In the genomic region with DNA sequence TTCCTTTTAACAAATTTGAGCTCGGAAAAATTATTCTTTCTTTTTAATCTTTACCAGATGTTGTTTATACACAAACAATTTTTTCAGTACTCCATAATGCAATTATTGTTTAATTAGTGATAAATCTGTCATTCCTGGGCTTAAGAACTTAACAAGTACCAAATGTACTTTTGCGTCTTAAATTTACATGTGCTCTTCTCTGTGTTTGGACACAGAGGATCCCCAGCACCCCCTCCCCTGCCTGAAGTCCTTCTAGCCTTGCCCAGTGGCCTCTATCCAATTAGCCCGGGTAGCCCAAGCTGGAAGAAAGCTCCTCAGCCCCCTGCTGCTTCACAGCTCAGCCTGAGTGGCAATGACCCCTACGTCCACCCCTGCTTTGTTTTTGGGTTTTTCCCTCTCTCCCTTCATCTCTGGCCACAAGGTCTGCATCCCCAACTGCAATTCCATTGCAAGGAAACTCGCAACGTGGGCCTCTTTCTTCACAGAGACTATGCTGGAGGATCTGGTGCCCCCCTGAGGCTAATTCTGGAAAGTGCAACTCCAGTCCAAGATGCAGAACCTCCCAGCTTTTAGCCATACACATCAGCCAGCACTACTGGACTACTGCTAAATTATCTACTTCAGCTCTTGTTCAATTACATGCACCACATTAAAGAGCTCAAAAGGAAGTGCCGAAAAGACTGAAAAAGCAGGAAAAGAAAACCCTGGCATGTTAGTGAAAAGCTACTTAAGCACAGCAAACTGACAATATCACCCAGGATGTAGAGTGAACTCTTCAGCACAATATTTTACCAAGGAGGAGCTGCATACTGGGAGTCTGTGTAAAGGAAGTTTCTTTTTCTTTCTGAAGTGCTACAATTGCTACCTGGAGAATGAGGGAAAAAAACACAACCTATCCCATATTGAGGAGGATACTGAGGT, we compare ENCODE assay signal across 8 cellular contexts.
A peak's percentile ranks its signal among the peaks of the same experiment; 100 is the strongest.
DNase-seq lines count a peak whose midpoint lies in the region; ATAC-seq and TF ChIP-seq lines count a peak whose summit lies in the region.

No MANE protein-coding gene starts in this region.

- peak overlapping the region; percentile 17; the same call in 1 of the 2 replicates for H3K9ac ChIP-seq in iPS-20b (ENCODE audit: low read depth, low read length)

- H3K27ac Mint-ChIP-seq in activated T-helper 17 cell treated with anti-CD3 and anti-CD28 coated beads, Interleukin-2, amount 50 U/mL, for 72 hours: no peak overlapping the region

- H3K36me3 Mint-ChIP-seq in activated T-helper 17 cell treated with anti-CD3 and anti-CD28 coated beads, Interleukin-2, amount 50 U/mL, for 72 hours (ENCODE audit: low read depth): no peaks in the 10 kb centered on the region

- no peaks in the 10 kb centered on the region for H3K4me1 Mint-ChIP-seq in activated T-helper 17 cell treated with anti-CD3 and anti-CD28 coated beads, Interleukin-2, amount 50 U/mL, for 72 hours

- H3K27me3 Mint-ChIP-seq in activated T-helper 17 cell treated with anti-CD3 and anti-CD28 coated beads, Interleukin-2, amount 50 U/mL, for 72 hours: no peaks in the 10 kb centered on the region

- TF ChIP-seq CTCF in GM12864 (IDR thresholded peaks at IDR 0.05; ENCODE audit: low read depth, low read length, missing control alignments): peak; percentile 78
- peak; percentile 43 to 89 (median 81) for TF ChIP-seq CTCF in body of pancreas (IDR thresholded peaks at IDR 0.05)

- ATAC-seq in body of pancreas: peak; percentile 72
- no peak for ATAC-seq in GM18873 (IDR thresholded peaks at IDR 0.05; ENCODE audit: low FRiP score, unreplicated experiment)
- no peak for ATAC-seq in activated T-helper 17 cell treated with anti-CD3 and anti-CD28 coated beads, Interleukin-2, amount 50 U/mL, for 72 hours (replicated peaks)

- H3K4me3 Mint-ChIP-seq in activated T-helper 17 cell treated with anti-CD3 and anti-CD28 coated beads, Interleukin-2, amount 50 U/mL, for 72 hours: no peak overlapping the region

- WGBS in body of pancreas, 2 donors: 10 to 12% methylated on average over 7 of the region's 7 CpGs

- H3K4me3 ChIP-seq in GM12864 (ENCODE audit: low read depth, low read length) (no peak overlapping the region), body of pancreas (no peak overlapping the region), iPS-20b (ENCODE audit: low read length) (peak overlapping the region; percentile 50; the same call in 1 of the 2 replicates)

- DNase-seq in GM12864 (ENCODE audit: low read depth): no peak
- peak; percentile 51 for DNase-seq in NCI-H1105 treated with DMSO at 0.1 percent for 48 hours (lab: John Stamatoyannopoulos, UW)
- DNase-seq in T-helper 9 cell: peak; percentile 25
- DNase-seq in body of pancreas: peak; percentile 73 to 83 (median 76)
- DNase-seq in stimulated activated CD4-positive, alpha-beta T cell treated with anti-CD3 and anti-CD28 coated beads, Interleukin-12 subunit alpha, Interleukin-12 subunit beta, amount 100 ng/mL, for 24 hours (ENCODE audit: low read depth in 2 of 2): peak; percentile 3 to 32

- peak overlapping the region; percentile 32 to 72 (median 44) for H3K27ac ChIP-seq in body of pancreas
- H3K27ac ChIP-seq in iPS-20b (ENCODE audit: low read length): peak overlapping the region; percentile 0

- H3K36me3 ChIP-seq in body of pancreas (replicated peaks in 1 of 2; ENCODE audit: insufficient read depth in 1 of 2, low read depth in 2 of 2) (no peaks in the 10 kb centered on the region), iPS-20b (ENCODE audit: insufficient read depth, low read depth, low read length) (no peaks in the 10 kb centered on the region)

- intact Hi-C loops in body of pancreas (cut with DNase I): loop anchor here (10.0 kb wide), 1 partner anchor 456 kb away; no protein-coding TSS in a partner anchor

- no peaks in the 10 kb centered on the region for H3K27me3 ChIP-seq in body of pancreas
- no peaks in the 10 kb centered on the region for H3K27me3 ChIP-seq in iPS-20b (ENCODE audit: insufficient read depth, low read length)

- peaks cover 35% of the 10 kb centered on the region for H3K4me1 ChIP-seq in body of pancreas
- peaks cover 41% of the 10 kb centered on the region for H3K4me1 ChIP-seq in iPS-20b (ENCODE audit: insufficient read depth, low read length)

- H3K9me3 Mint-ChIP-seq in activated T-helper 17 cell treated with anti-CD3 and anti-CD28 coated beads, Interleukin-2, amount 50 U/mL, for 72 hours: no peaks in the 10 kb centered on the region

- no peaks in the 10 kb centered on the region for H3K9me3 ChIP-seq in body of pancreas
- no peaks in the 10 kb centered on the region for H3K9me3 ChIP-seq in iPS-20b (ENCODE audit: insufficient read depth, low read depth, low read length)

- no peak for TF ChIP-seq POLR2A in body of pancreas (IDR thresholded peaks at IDR 0.05)
